17 cellular contexts compared by ENCODE assay signal in genomic region chr20:59836768-59837167, GRCh38.
A peak's percentile ranks its signal among the peaks of the same experiment; 100 is the strongest.
DNase-seq lines count a peak whose midpoint lies in the region; ATAC-seq and TF ChIP-seq lines count a peak whose summit lies in the region.
"Had no signal": no experiment of that assay in that cellular context is flagged by ENCODE, and none has a peak within 500 bp of the region (broad histone marks: within the 10 kb centered on the region; RNA-seq: fewer than 3 reads in every experiment).

No MANE protein-coding gene starts in this region.

- H3K4me1 ChIP-seq in testis (peaks cover 15% of the 10 kb centered on the region), SK-N-SH (ENCODE audit: control insufficient read depth in 1 of 2, insufficient read depth in 2 of 2, low read depth in 1 of 2, low read length in 1 of 2) (peaks cover 0 to 17% of the 10 kb centered on the region in 2 experiments; a peak in 1 of 4 replicates)
- H3K4me1 ChIP-seq: colonic mucosa had no signal

- H3K4me1 Mint-ChIP-seq in activated CD4-positive, alpha-beta T cell treated with anti-CD3 and anti-CD28 coated beads, Interleukin-2, amount 10 ng/mL, durations not matched to agents 24 days and 14 days = no peaks in the 10 kb centered on the region
- H3K4me1 Mint-ChIP-seq: activated naive CD8-positive, alpha-beta T cell treated with anti-CD3 and anti-CD28 coated beads, Interleukin-2, amount 50 U/mL, for 24 hours; memory B cell had no signal

- H2AFZ ChIP-seq in SK-N-SH (ENCODE audit: low read depth) = no peak overlapping the region

- H3K9me2 ChIP-seq in SK-N-SH = no peaks in the 10 kb centered on the region

- no peaks in the 10 kb centered on the region for H3K9me3 ChIP-seq in testis
- H3K9me3 ChIP-seq in SK-N-SH = no peaks in the 10 kb centered on the region
- H3K9me3 ChIP-seq: colonic mucosa, neutrophil had no signal

- H3K27ac ChIP-seq in epithelial cell of prostate = peak overlapping the region; percentile 49
- no peak overlapping the region for H3K27ac ChIP-seq in testis
- H3K27ac ChIP-seq in SK-N-SH (ENCODE audit: low read depth in 2 of 2, low read length in 1 of 2) = no peak overlapping the region
- H3K27ac ChIP-seq: colonic mucosa, neutrophil, skin epidermis had no signal

- DNase-seq in NCI-H82 (lab: John Stamatoyannopoulos, UW) (peak; percentile 22), NCI-H82 treated with DMSO at 0.1 percent for 48 hours (lab: John Stamatoyannopoulos, UW; ENCODE audit: unreplicated experiment) (no peak), NCI-H2227 (lab: John Stamatoyannopoulos, UW; ENCODE audit: unreplicated experiment) (peak; percentile 69), epithelial cell of prostate (ENCODE audit: low read depth, low spot score) (no peak), testis (peak; percentile 10), SK-N-SH (no peak)
- DNase-seq in activated CD4-positive, alpha-beta T cell treated with anti-CD3 and anti-CD28 coated beads, Interleukin-2, amount 10 ng/mL, durations not matched to agents 24 days and 14 days = no peak
- DNase-seq: activated naive CD8-positive, alpha-beta T cell treated with anti-CD3 and anti-CD28 coated beads, Interleukin-2, amount 50 U/mL, for 24 hours; colonic mucosa; COR-L47; HFFc6; NK-92 treated with Interleukin-12 subunit alpha and Interleukin-12 subunit beta, amount 100 ng/mL, for 24 hours had no signal

- H3F3A ChIP-seq in SK-N-SH (replicated peaks; ENCODE audit: insufficient read depth) = peaks cover 8% of the 10 kb centered on the region

- H3K4me3 Mint-ChIP-seq in activated CD4-positive, alpha-beta T cell treated with anti-CD3 and anti-CD28 coated beads, Interleukin-2, amount 10 ng/mL, durations not matched to agents 24 days and 14 days = no peak overlapping the region
- H3K4me3 Mint-ChIP-seq: activated naive CD8-positive, alpha-beta T cell treated with anti-CD3 and anti-CD28 coated beads, Interleukin-2, amount 50 U/mL, for 24 hours; HFFc6; memory B cell had no signal

- POLR2A ChIA-PET in SK-N-SH (lab: Yijun Ruan, JAX) = no interaction called here

- TF ChIP-seq RAD21 in SK-N-SH (IDR thresholded peaks at IDR 0.05; ENCODE audit: low read length) = no peak

- no peak for TF ChIP-seq EP300 in SK-N-SH (IDR thresholded peaks at IDR 0.05; ENCODE audit: borderline replicate concordance in 1 of 2, low read depth in 1 of 2, low read length in 1 of 2)

- no peak overlapping the region for H3K4me2 ChIP-seq in SK-N-SH

- H3K27ac Mint-ChIP-seq in activated CD4-positive, alpha-beta T cell treated with anti-CD3 and anti-CD28 coated beads, Interleukin-2, amount 10 ng/mL, durations not matched to agents 24 days and 14 days = no peak overlapping the region
- H3K27ac Mint-ChIP-seq: activated naive CD8-positive, alpha-beta T cell treated with anti-CD3 and anti-CD28 coated beads, Interleukin-2, amount 50 U/mL, for 24 hours; HFFc6; memory B cell had no signal

- 58 to 60% methylated on average over 6 of the region's 6 CpGs for WGBS in testis, 2 donors
- WGBS in SK-N-SH (ENCODE audit: low lambda C conversion rate) = 59% methylated on average over 6 of the region's 6 CpGs

- no peaks in the 10 kb centered on the region for H3K79me2 ChIP-seq in SK-N-SH (ENCODE audit: insufficient read depth)

- H3K4me3 ChIP-seq in testis (no peak overlapping the region), SK-N-SH (ENCODE audit: low read depth in 2 of 2, low read length in 1 of 2) (no peak overlapping the region)
- H3K4me3 ChIP-seq: colonic mucosa, skin epidermis had no signal

- ATAC-seq in activated CD4-positive, CD25-positive, alpha-beta regulatory T cell treated with anti-CD3 and anti-CD28 coated beads, Interleukin-2, amount 50 U/mL, for 24 hours = no peak
- ATAC-seq: activated naive CD8-positive, alpha-beta T cell treated with anti-CD3 and anti-CD28 coated beads, Interleukin-2, amount 50 U/mL, for 24 hours; esophagus mucosa had no signal

- H3K36me3 Mint-ChIP-seq in activated CD4-positive, alpha-beta T cell treated with anti-CD3 and anti-CD28 coated beads, Interleukin-2, amount 10 ng/mL, durations not matched to agents 24 days and 14 days (ENCODE audit: low read depth) = no peaks in the 10 kb centered on the region
- H3K36me3 Mint-ChIP-seq: memory B cell had no signal

- TF ChIP-seq POLR2A in testis (IDR thresholded peaks at IDR 0.05) = no peak

- H3K9ac ChIP-seq in SK-N-SH = no peak overlapping the region

- TF ChIP-seq CTCF in testis (IDR thresholded peaks at IDR 0.05) = no peak
- no peak for TF ChIP-seq CTCF in SK-N-SH (IDR thresholded peaks at IDR 0.05)

- H3K36me3 ChIP-seq in testis (ENCODE audit: low read depth, missing control alignments) = no peaks in the 10 kb centered on the region
- H3K36me3 ChIP-seq in SK-N-SH (replicated peaks in 1 of 2; ENCODE audit: control insufficient read depth in 1 of 2, insufficient read depth in 2 of 2, low read length in 1 of 2) = no peaks in the 10 kb centered on the region
- H3K36me3 ChIP-seq: colonic mucosa, neutrophil had no signal

- peaks cover 18% of the 10 kb centered on the region for H3K27me3 Mint-ChIP-seq in activated CD4-positive, alpha-beta T cell treated with anti-CD3 and anti-CD28 coated beads, Interleukin-2, amount 10 ng/mL, durations not matched to agents 24 days and 14 days

- no peaks in the 10 kb centered on the region for H4K20me1 ChIP-seq in SK-N-SH (ENCODE audit: insufficient read depth)

- H3K9me3 Mint-ChIP-seq in activated CD4-positive, alpha-beta T cell treated with anti-CD3 and anti-CD28 coated beads, Interleukin-2, amount 10 ng/mL, durations not matched to agents 24 days and 14 days = no peaks in the 10 kb centered on the region
- H3K9me3 Mint-ChIP-seq: activated naive CD8-positive, alpha-beta T cell treated with anti-CD3 and anti-CD28 coated beads, Interleukin-2, amount 50 U/mL, for 24 hours; memory B cell had no signal

- H3K27me3 ChIP-seq in testis (no peaks in the 10 kb centered on the region), SK-N-SH (ENCODE audit: insufficient read depth) (no peaks in the 10 kb centered on the region)
- H3K27me3 ChIP-seq: colonic mucosa had no signal

- intact Hi-C loops in testis (cut with DNase I; ENCODE audit: low total_unique reads) = no loop called here
- intact Hi-C loops in activated CD4-positive, alpha-beta T cell treated with anti-CD3 and anti-CD28 coated beads, Interleukin-2, amount 10 ng/mL, durations not matched to agents 24 days and 14 days (cut with micrococcal nuclease) = no loop called here

- CTCF ChIA-PET in SK-N-SH (lab: Yijun Ruan, JAX) = interaction anchor here (2.3 to 9.3 kb wide), 2 partner anchors 13 to 53 kb away, joined by 12 to 111 read pairs; no protein-coding TSS in a partner anchor

TF ChIP-seq in SK-N-SH, 30 proteins besides CTCF, POLR2A, EP300 and RAD21:
- TF ChIP-seq, protein P1, sequence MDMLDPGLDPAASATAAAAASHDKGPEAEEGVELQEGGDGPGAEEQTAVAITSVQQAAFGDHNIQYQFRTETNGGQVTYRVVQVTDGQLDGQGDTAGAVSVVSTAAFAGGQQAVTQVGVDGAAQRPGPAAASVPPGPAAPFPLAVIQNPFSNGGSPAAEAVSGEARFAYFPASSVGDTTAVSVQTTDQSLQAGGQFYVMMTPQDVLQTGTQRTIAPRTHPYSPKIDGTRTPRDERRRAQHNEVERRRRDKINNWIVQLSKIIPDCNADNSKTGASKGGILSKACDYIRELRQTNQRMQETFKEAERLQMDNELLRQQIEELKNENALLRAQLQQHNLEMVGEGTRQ (IDR thresholded peaks at IDR 0.05; ENCODE audit: borderline replicate concordance, low read depth, low read length) = no peak
- TF ChIP-seq RXRA (IDR thresholded peaks at IDR 0.05; ENCODE audit: borderline replicate concordance, low read depth) (no peak), NFIC (IDR thresholded peaks at IDR 0.05; ENCODE audit: borderline replicate concordance) (no peak), SIN3A (IDR thresholded peaks at IDR 0.05; ENCODE audit: borderline replicate concordance, low read depth, low read length) (no peak), ZBTB33 (IDR thresholded peaks at IDR 0.05; ENCODE audit: borderline replicate concordance, low read depth) (no peak), GATA2 (CRISPR knock-in tag; IDR thresholded peaks at IDR 0.05) (no peak), CHD2 (IDR thresholded peaks at IDR 0.05; ENCODE audit: low read length, partially characterized antibody) (no peak), TCF12 (IDR thresholded peaks at IDR 0.05) (no peak), FOSL2 (IDR thresholded peaks at IDR 0.05; ENCODE audit: borderline replicate concordance, low read depth) (no peak)
- TF ChIP-seq, protein P2, sequence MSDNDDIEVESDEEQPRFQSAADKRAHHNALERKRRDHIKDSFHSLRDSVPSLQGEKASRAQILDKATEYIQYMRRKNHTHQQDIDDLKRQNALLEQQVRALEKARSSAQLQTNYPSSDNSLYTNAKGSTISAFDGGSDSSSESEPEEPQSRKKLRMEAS (IDR thresholded peaks at IDR 0.05; ENCODE audit: low read depth) = no peak
- TF ChIP-seq, protein P3, sequence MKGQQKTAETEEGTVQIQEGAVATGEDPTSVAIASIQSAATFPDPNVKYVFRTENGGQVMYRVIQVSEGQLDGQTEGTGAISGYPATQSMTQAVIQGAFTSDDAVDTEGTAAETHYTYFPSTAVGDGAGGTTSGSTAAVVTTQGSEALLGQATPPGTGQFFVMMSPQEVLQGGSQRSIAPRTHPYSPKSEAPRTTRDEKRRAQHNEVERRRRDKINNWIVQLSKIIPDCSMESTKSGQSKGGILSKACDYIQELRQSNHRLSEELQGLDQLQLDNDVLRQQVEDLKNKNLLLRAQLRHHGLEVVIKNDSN (IDR thresholded peaks at IDR 0.05; ENCODE audit: borderline replicate concordance, low read depth) = no peak

Comparison
In these comparisons a context has a peak if more than half of its experiments do, and no peak if none do; other contexts are left out.
1. DNase-seq: peak in NCI-H82 (single experiment), NCI-H2227 (single experiment) and testis (single experiment); none in NCI-H82 treated with DMSO at 0.1 percent for 48 hours (single experiment), epithelial cell of prostate (single experiment), SK-N-SH (single experiment) and activated CD4-positive, alpha-beta T cell treated with anti-CD3 and anti-CD28 coated beads, Interleukin-2, amount 10 ng/mL, durations not matched to agents 24 days and 14 days (single experiment).